12 cellular contexts compared by ENCODE assay signal in genomic region chr17:73757324-73757942, GRCh38.
DNase-seq lines count a peak whose midpoint lies in the region; ATAC-seq and TF ChIP-seq lines count a peak whose summit lies in the region.
"Had no signal": no experiment of that assay in that cellular context is flagged by ENCODE, and none has a peak within 500 bp of the region (broad histone marks: within the 10 kb centered on the region; RNA-seq: fewer than 3 reads in every experiment).

No MANE protein-coding gene starts in this region.

- DNase-seq in DMS153 treated with DMSO at 0.1 percent for 48 hours (lab: John Stamatoyannopoulos, UW; ENCODE audit: unreplicated experiment) (peak; percentile 72), NCI-H146 treated with DMSO at 0.1 percent for 48 hours (lab: John Stamatoyannopoulos, UW; ENCODE audit: unreplicated experiment) (peak; percentile 47), NCI-H69 (lab: John Stamatoyannopoulos, UW) (peak; percentile 83), left kidney (ENCODE audit: low read depth, low spot score) (peak; percentile 37), AG20443 (ENCODE audit: low spot score) (no peak), omental fat pad (ENCODE audit: low spot score) (no peak)
- DNase-seq in effector CD4-positive, alpha-beta T cell, result no peak
- DNase-seq: activated T-cell treated with anti-CD3 and anti-CD28 coated beads, Interleukin-2, amount 50 U/mL, for 1 hour; glutamatergic neuron; stimulated activated naive CD8-positive, alpha-beta T cell treated with anti-CD3 and anti-CD28 coated beads, Interleukin-15, amount 100 ng/mL, for 72 hours; SW 1271 had no signal

- ATAC-seq in GM18861 (IDR thresholded peaks at IDR 0.05; ENCODE audit: unreplicated experiment) (no peak), omental fat pad (ENCODE audit: low FRiP score) (no peak)
- ATAC-seq: stimulated activated naive CD8-positive, alpha-beta T cell treated with anti-CD3 and anti-CD28 coated beads, Interleukin-15, amount 100 ng/mL, for 72 hours had no signal

- no peak for TF ChIP-seq CTCF in omental fat pad (IDR thresholded peaks at IDR 0.05)

Comparison
In these comparisons a context has a peak if more than half of its experiments do, and no peak if none do; other contexts are left out.
1. DNase-seq: peak in DMS153 treated with DMSO at 0.1 percent for 48 hours (single experiment), NCI-H146 treated with DMSO at 0.1 percent for 48 hours (single experiment), NCI-H69 (single experiment) and left kidney (single experiment); none in AG20443 (single experiment), effector CD4-positive, alpha-beta T cell (single experiment) and omental fat pad (single experiment).